ENCODE assay signal across 10 cellular contexts in genomic region chr1:19390166-19390850, GRCh38.
A peak's percentile ranks its signal among the peaks of the same experiment; 100 is the strongest.
DNase-seq lines count a peak whose midpoint lies in the region; ATAC-seq and TF ChIP-seq lines count a peak whose summit lies in the region.
"Had no signal": no experiment of that assay in that cellular context is flagged by ENCODE, and none has a peak within 500 bp of the region (broad histone marks: within the 10 kb centered on the region; RNA-seq: fewer than 3 reads in every experiment).

No MANE protein-coding gene starts in this region.

- CTCF ChIA-PET in AG04449 (lab: Yijun Ruan, JAX): interaction anchor here (0.7 to 3.0 kb wide), 23 partner anchors 8 to 273 kb away, joined by 3 to 24 read pairs (median 5); no protein-coding TSS in a partner anchor
- CTCF ChIA-PET in PC-9 (lab: Charles Lee): interaction anchor here (0.5 to 1.4 kb wide), 3 partner anchors 191 to 903 kb away, joined by 3 read pairs; no protein-coding TSS in a partner anchor

- POLR2A ChIA-PET in AG04449 (lab: Yijun Ruan, JAX): interaction anchor here (0.6 to 1.2 kb wide), 4 partner anchors 10 to 97 kb away, joined by 3 to 5 read pairs (median 3); no protein-coding TSS in a partner anchor
- POLR2A ChIA-PET in PC-9 (lab: Charles Lee; ENCODE audit: unreplicated experiment): no interaction called here

- no peak overlapping the region for H3K27ac ChIP-seq in PC-9

- H3K9me3 ChIP-seq in PC-9 (ENCODE audit: insufficient read depth, low read depth): no peaks in the 10 kb centered on the region

- no TSS peak for BruUV-seq in PC-9 (replicated peaks; lab: Mats Ljungman, UMichigan)

- peak overlapping the region; percentile 41 for H3K4me3 ChIP-seq in AG04449 (ENCODE audit: low read depth, low read length)
- H3K4me3 ChIP-seq in PC-9: no peak overlapping the region

- no peaks in the 10 kb centered on the region for H3K9me2 ChIP-seq in PC-9 (ENCODE audit: insufficient read depth)

- no peaks in the 10 kb centered on the region for H3K4me1 ChIP-seq in PC-9 (replicated peaks; ENCODE audit: insufficient read depth)

- ATAC-seq in HG02642 (IDR thresholded peaks at IDR 0.05; ENCODE audit: poor library complexity, unreplicated experiment) (peak; percentile 5), HG03039 (IDR thresholded peaks at IDR 0.05; ENCODE audit: unreplicated experiment) (no peak)
- no peak for ATAC-seq in central memory CD8-positive, alpha-beta T cell (replicated peaks; ENCODE audit: extremely low read depth, poor library complexity, severe bottlenecking)

- no peaks in the 10 kb centered on the region for H3K36me3 ChIP-seq in PC-9 (ENCODE audit: low read depth)

- H3K4me1 Mint-ChIP-seq in central memory CD8-positive, alpha-beta T cell: peaks cover 78% of the 10 kb centered on the region
- peaks cover 64% of the 10 kb centered on the region for H3K4me1 Mint-ChIP-seq in nephron progenitor cell

- no peaks in the 10 kb centered on the region for H3K9me3 Mint-ChIP-seq in central memory CD8-positive, alpha-beta T cell
- no peaks in the 10 kb centered on the region for H3K9me3 Mint-ChIP-seq in nephron progenitor cell

- peaks cover 5% of the 10 kb centered on the region; the same call in 1 of the 2 replicates for H3K79me2 ChIP-seq in PC-9 (ENCODE audit: low read depth)

- H3K4me3 Mint-ChIP-seq in central memory CD8-positive, alpha-beta T cell: peak overlapping the region; percentile 73
- no peak overlapping the region for H3K4me3 Mint-ChIP-seq in nephron progenitor cell

- intact Hi-C loops in PC-9 (cut with micrococcal nuclease; ENCODE audit: unreplicated experiment): loop anchor here (5.0 to 10.0 kb wide), 3 partner anchors 94 to 257 kb away; partner anchors contain the start of gene CAPZB

- H3K27me3 ChIP-seq in PC-9 (ENCODE audit: insufficient read depth, low read depth): no peaks in the 10 kb centered on the region

- peaks cover 13% of the 10 kb centered on the region for H3K36me3 Mint-ChIP-seq in central memory CD8-positive, alpha-beta T cell (ENCODE audit: insufficient read depth)
- peaks cover 6% of the 10 kb centered on the region for H3K36me3 Mint-ChIP-seq in nephron progenitor cell (ENCODE audit: low read depth)

- peak overlapping the region; percentile 88 for H3K27ac Mint-ChIP-seq in central memory CD8-positive, alpha-beta T cell (ENCODE audit: low read depth)
- H3K27ac Mint-ChIP-seq in nephron progenitor cell: peak overlapping the region; percentile 64

- TF ChIP-seq CTCF in AG04449 (IDR thresholded peaks at IDR 0.05; ENCODE audit: insufficient read depth, low read length, missing control alignments) (no peak), nephron progenitor cell (IDR thresholded peaks at IDR 0.05) (no peak), PC-9 (conservative IDR thresholded peaks at IDR 0.05) (no peak)

- no peak overlapping the region for H2AFZ ChIP-seq in PC-9

- DNase-seq in AG04449 (ENCODE audit: low read depth, low spot score) (no peak), nephron progenitor cell (no peak), germinal center (ENCODE audit: low spot score) (no peak), PC-9 (no peak)
- no peak for DNase-seq in central memory CD8-positive, alpha-beta T cell (ENCODE audit: low spot score in 2 of 2)
- DNase-seq in stimulated activated CD4-positive, alpha-beta T cell treated with anti-CD3 and anti-CD28 coated beads, Interleukin-1b, Interleukin-23, amount 100 ng/mL, for 48 hours: no peak
- DNase-seq: activated CD4-positive, alpha-beta T cell treated with anti-CD3 and anti-CD28 coated beads, Interleukin-2, amount 50 U/mL, for 1 hour; NCI-H1694 had no signal

- H3F3A ChIP-seq in PC-9 (ENCODE audit: insufficient read depth, low read depth): no peaks in the 10 kb centered on the region

- H4K20me1 ChIP-seq in PC-9 (ENCODE audit: insufficient read depth): peaks cover 10% of the 10 kb centered on the region

- no peaks in the 10 kb centered on the region for H3K27me3 Mint-ChIP-seq in central memory CD8-positive, alpha-beta T cell
- H3K27me3 Mint-ChIP-seq in nephron progenitor cell (ENCODE audit: low read depth, poor library complexity): no peaks in the 10 kb centered on the region

- H3K4me2 ChIP-seq in PC-9: no peak overlapping the region
